ENCODE assay signal across 26 cellular contexts in genomic region chr10:81957976-81958375, GRCh38.
A peak's percentile ranks its signal among the peaks of the same experiment; 100 is the strongest.
DNase-seq lines count a peak whose midpoint lies in the region; TF ChIP-seq lines count a peak whose summit lies in the region.
"Had no signal": no experiment of that assay in that cellular context is flagged by ENCODE, and none has a peak within 500 bp of the region (broad histone marks: within the 10 kb centered on the region; RNA-seq: fewer than 3 reads in every experiment).

No MANE protein-coding gene starts in this region.

- H3K4me1 ChIP-seq in trophoblast cell (ENCODE audit: control insufficient read depth in 1 of 2, insufficient read depth in 2 of 2, low read length in 2 of 2): no peaks in the 10 kb centered on the region
- H3K4me1 ChIP-seq: Caco-2 had no signal

- H3K27me3 Mint-ChIP-seq in osteocyte (ENCODE audit: unreplicated experiment): no peaks in the 10 kb centered on the region
- H3K27me3 Mint-ChIP-seq: CD4-positive, alpha-beta memory T cell had no signal

- H3K79me2 ChIP-seq in trophoblast cell (ENCODE audit: control insufficient read depth, insufficient read depth, low read length, poor library complexity): no peaks in the 10 kb centered on the region

- no peak for TF ChIP-seq CTCF in brain microvascular endothelial cell (IDR thresholded peaks at IDR 0.05; ENCODE audit: low read depth, low read length, missing control alignments)
- no peak for TF ChIP-seq CTCF in osteocyte (IDR thresholded peaks at IDR 0.05)

- H3K36me3 ChIP-seq in brain microvascular endothelial cell (replicated peaks) (no peaks in the 10 kb centered on the region), trophoblast cell (ENCODE audit: control insufficient read depth in 1 of 2, insufficient read depth in 2 of 2, low read length in 2 of 2) (no peaks in the 10 kb centered on the region)

- H3K27me3 ChIP-seq in brain microvascular endothelial cell (replicated peaks) (no peaks in the 10 kb centered on the region), trophoblast cell (ENCODE audit: insufficient read depth, low read length) (no peaks in the 10 kb centered on the region)
- H3K27me3 ChIP-seq: BLaER1 treated with 17β-estradiol and CSF1 and Interleukin-3, amounts not matched to agents 10 nM and 100 nM had no signal

- H3K27ac ChIP-seq in brain microvascular endothelial cell: peak overlapping the region; percentile 47
- no peak overlapping the region for H3K27ac ChIP-seq in trophoblast cell (ENCODE audit: low read depth, low read length)
- H3K27ac ChIP-seq: 22Rv1; BLaER1 treated with 17β-estradiol and CSF1 and Interleukin-3, amounts not matched to agents 10 nM and 100 nM; PC-9 had no signal

- H3K4ac ChIP-seq in trophoblast cell (ENCODE audit: low read depth, low read length): no peak overlapping the region

- H2BK120ac ChIP-seq in trophoblast cell (ENCODE audit: insufficient read depth, low read length, poor library complexity): no peak overlapping the region

- no peak overlapping the region for H4K91ac ChIP-seq in trophoblast cell (ENCODE audit: low read depth, low read length)

- peak; percentile 71 for DNase-seq in A172 (ENCODE audit: low spot score)
- peak; percentile 76 for DNase-seq in HT1080 (ENCODE audit: low read depth)
- DNase-seq in brain microvascular endothelial cell: peak; percentile 67
- peak; percentile 82 for DNase-seq in kidney glomerular epithelial cell (lab: John Stamatoyannopoulos, UW)
- no peak for DNase-seq in osteocyte (ENCODE audit: extremely low spot score, unreplicated experiment)
- no peak for DNase-seq in trophoblast cell
- no peak for DNase-seq in stimulated activated naive CD4-positive, alpha-beta T cell treated with Interleukin-2 at 50 U/mL for 16 hours (lab: John Stamatoyannopoulos, UW)
- no peak for DNase-seq in D341Med (ENCODE audit: low spot score)
- DNase-seq: Caco-2; CD4-positive, alpha-beta memory T cell; DMS153; GDM1; KBM-7; MM.1S; NCI-H1092; NCI-H1436; NCI-H1930; NCI-H2227 treated with DMSO at 0.1 percent for 48 hours; NCI-H510A; NCI-H748 treated with DMSO at 0.1 percent for 48 hours; PC-9; RPMI8226; SHP77 treated with DMSO at 0.1 percent for 48 hours; SK-N-SH had no signal

- WGBS in trophoblast cell (ENCODE audit: extremely low coverage, insufficient coverage, insufficient read length): no CpG with 5 or more reads among the region's 2 CpGs

- H2BK5ac ChIP-seq in trophoblast cell (ENCODE audit: low read depth, low read length, poor library complexity): no peak overlapping the region

- H2BK12ac ChIP-seq in trophoblast cell (ENCODE audit: low read length): no peak overlapping the region

- no peak overlapping the region for H3K27ac Mint-ChIP-seq in osteocyte (ENCODE audit: unreplicated experiment)
- H3K27ac Mint-ChIP-seq: CD4-positive, alpha-beta memory T cell had no signal

- H3K18ac ChIP-seq in trophoblast cell (ENCODE audit: low read length): no peak overlapping the region

- H3K23ac ChIP-seq in trophoblast cell (ENCODE audit: low read length): no peak overlapping the region

- H2AK5ac ChIP-seq in trophoblast cell (ENCODE audit: low read length): no peak overlapping the region

- no peak overlapping the region for H3K4me3 Mint-ChIP-seq in osteocyte (ENCODE audit: unreplicated experiment)
- H3K4me3 Mint-ChIP-seq: CD4-positive, alpha-beta memory T cell had no signal

- no peak overlapping the region for H3K14ac ChIP-seq in trophoblast cell (ENCODE audit: low read length)

- no peaks in the 10 kb centered on the region for H3K36me3 Mint-ChIP-seq in osteocyte (ENCODE audit: unreplicated experiment)
- H3K36me3 Mint-ChIP-seq: CD4-positive, alpha-beta memory T cell had no signal

- H3K4me2 ChIP-seq in trophoblast cell (ENCODE audit: low read length): no peak overlapping the region
- H3K4me2 ChIP-seq: BLaER1 treated with 17β-estradiol and CSF1 and Interleukin-3, amounts not matched to agents 10 nM and 100 nM; PC-9; SK-N-SH had no signal

- no peak overlapping the region for H3K9ac ChIP-seq in trophoblast cell (ENCODE audit: low read length)
- H3K9ac ChIP-seq: BLaER1 treated with 17β-estradiol and CSF1 and Interleukin-3, amounts not matched to agents 10 nM and 100 nM; SK-N-SH had no signal

- H4K8ac ChIP-seq in trophoblast cell (ENCODE audit: low read depth, low read length): no peak overlapping the region

- no peak overlapping the region for H4K12ac ChIP-seq in trophoblast cell (ENCODE audit: low read depth, low read length)

- no peak overlapping the region for H2AFZ ChIP-seq in trophoblast cell (ENCODE audit: insufficient read depth, low read length, poor library complexity)
- H2AFZ ChIP-seq: PC-9 had no signal

- H3K4me3 ChIP-seq in brain microvascular endothelial cell (ENCODE audit: low read depth, low read length): no peak overlapping the region
- H3K4me3 ChIP-seq in trophoblast cell (ENCODE audit: low read depth, low read length): no peak overlapping the region
- H3K4me3 ChIP-seq: BLaER1 treated with 17β-estradiol and CSF1 and Interleukin-3, amounts not matched to agents 10 nM and 100 nM; PC-9 had no signal

- peaks cover 21% of the 10 kb centered on the region for H3K9me3 Mint-ChIP-seq in osteocyte (ENCODE audit: unreplicated experiment)

- H3K9me3 ChIP-seq in trophoblast cell (ENCODE audit: insufficient read depth, low read depth, low read length): no peaks in the 10 kb centered on the region
- H3K9me3 ChIP-seq: Caco-2 had no signal

- H3K79me1 ChIP-seq in trophoblast cell (ENCODE audit: low read length): no peaks in the 10 kb centered on the region

- in situ Hi-C loops in brain microvascular endothelial cell (cut with HindIII; ENCODE audit: low pct_ligation_motif_present, low sequenced_read_pairs): no loop called here

- peaks cover 2% of the 10 kb centered on the region for H3K4me1 Mint-ChIP-seq in osteocyte (ENCODE audit: unreplicated experiment)
- H3K4me1 Mint-ChIP-seq: CD4-positive, alpha-beta memory T cell had no signal

Comparison
In these comparisons a context has a peak if more than half of its experiments do, and no peak if none do; other contexts are left out.
1. DNase-seq: peak in A172 (single experiment), HT1080 (single experiment), brain microvascular endothelial cell (single experiment) and kidney glomerular epithelial cell (single experiment); none in osteocyte (single experiment), trophoblast cell (0 of 2), stimulated activated naive CD4-positive, alpha-beta T cell treated with Interleukin-2 at 50 U/mL for 16 hours (single experiment) and D341Med (single experiment).